In genomic region chrX:25003066-25003849, GRCh38 we compare ENCODE assay signal across 2 cellular contexts.
TF ChIP-seq lines count a peak whose summit lies in the region.

No MANE protein-coding gene starts in this region.

TF ChIP-seq in endothelial cell of umbilical vein, 7 proteins besides CTCF, POLR2A, EP300 and RAD21 (continued from another document):
- TF ChIP-seq MAX (IDR thresholded peaks at IDR 0.05; ENCODE audit: insufficient read depth, insufficient read length) = no peak

TF ChIP-seq in neural cell, 6 proteins besides CTCF, POLR2A, EP300 and RAD21 (continued from another document):
- TF ChIP-seq REST (IDR thresholded peaks at IDR 0.05; ENCODE audit: borderline replicate concordance) (no peak), EZH2 (IDR thresholded peaks at IDR 0.05; ENCODE audit: borderline replicate concordance, insufficient read depth, low read length, poor library complexity, severe bottlenecking) (no peak), TAF1 (IDR thresholded peaks at IDR 0.05; ENCODE audit: low read depth) (no peak), POLR2AphosphoS5 (IDR thresholded peaks at IDR 0.05) (peak; percentile 60)
